Comparison of ENCODE assay signal across 14 cellular contexts in the genomic region with DNA sequence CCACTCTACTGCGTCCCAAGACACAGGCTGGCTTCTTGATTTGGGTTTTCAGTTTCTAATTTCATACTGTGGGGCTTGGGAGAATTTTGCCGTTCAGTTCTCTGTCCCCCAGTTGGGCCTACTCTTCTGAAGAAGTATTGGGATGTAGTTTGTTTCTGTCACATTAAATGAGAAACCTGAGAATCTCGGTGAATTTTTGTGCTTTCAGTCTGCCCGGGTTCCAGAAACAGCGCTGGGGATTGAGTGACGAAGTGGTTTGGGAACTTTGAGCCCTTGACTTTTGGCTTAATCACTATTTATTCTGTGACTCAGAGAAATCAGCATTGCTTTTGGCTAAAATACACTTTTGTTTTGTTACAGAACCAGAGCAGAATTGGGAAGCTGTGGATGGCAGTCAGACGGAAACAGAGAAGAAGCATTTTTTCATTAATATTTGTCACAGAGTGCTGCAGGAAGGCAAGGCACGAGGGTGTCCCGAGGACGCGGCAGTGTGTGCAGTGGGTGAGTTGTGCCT.
DNase-seq lines count a peak whose midpoint lies in the region; TF ChIP-seq lines count a peak whose summit lies in the region.
"Had no signal": no experiment of that assay in that cellular context is flagged by ENCODE, and none has a peak within 500 bp of the region (broad histone marks: within the 10 kb centered on the region; RNA-seq: fewer than 3 reads in every experiment).

No MANE protein-coding gene starts in this region.

- no TSS peak for BruUV-seq in Calu3 (replicated peaks; lab: Mats Ljungman, UMichigan)

- TF ChIP-seq CTCF in Calu3 (IDR thresholded peaks at IDR 0.05; ENCODE audit: unreplicated experiment) (no peak), fibroblast of pulmonary artery (IDR thresholded peaks at IDR 0.05; ENCODE audit: low read length, missing control alignments) (no peak), prostate gland (IDR thresholded peaks at IDR 0.05) (no peak), GM10248 (IDR thresholded peaks at IDR 0.05; ENCODE audit: control extremely low read depth, extremely low read depth, low read depth, missing control alignments) (no peak), testis (IDR thresholded peaks at IDR 0.05) (no peak)

- H3K9me3 ChIP-seq in SJSA1 (replicated peaks) (no peaks in the 10 kb centered on the region), prostate gland (no peaks in the 10 kb centered on the region), testis (no peaks in the 10 kb centered on the region)
- H3K9me3 ChIP-seq: heart left ventricle had no signal

- peak overlapping the region; percentile 62 for H3K27ac Mint-ChIP-seq in Calu3 (ENCODE audit: unreplicated experiment)
- no peak overlapping the region for H3K27ac Mint-ChIP-seq in activated CD4-positive, alpha-beta T cell treated with anti-CD3 and anti-CD28 coated beads, Interleukin-2, amount 10 ng/mL, durations not matched to agents 24 days and 14 days
- H3K27ac Mint-ChIP-seq: CD4-positive, alpha-beta T cell had no signal

- DNase-seq in Calu3 (peak; percentile 25), SJSA1 (ENCODE audit: low read depth in 1 of 2, low spot score in 2 of 2) (peak in 1 of 2 experiments; percentile 46), fibroblast of pulmonary artery (ENCODE audit: low read depth) (peak; percentile 40), prostate gland (ENCODE audit: low spot score) (no peak), GM10248 (ENCODE audit: extremely low spot score) (no peak), NCI-H187 (lab: John Stamatoyannopoulos, UW) (no peak), testis (no peak)
- DNase-seq in activated CD4-positive, alpha-beta T cell treated with anti-CD3 and anti-CD28 coated beads, Interleukin-2, amount 10 ng/mL, durations not matched to agents 24 days and 14 days: no peak
- DNase-seq: activated CD4-positive, CD25-positive, alpha-beta regulatory T cell treated with anti-CD3 and anti-CD28 coated beads, Interleukin-2, amount 50 U/mL, for 72 hours; CD4-positive, alpha-beta T cell; heart left ventricle; midbrain; NCI-H1436 treated with DMSO at 0.1 percent for 48 hours; retina had no signal

- H3K27me3 ChIP-seq in SJSA1 (replicated peaks): no peaks in the 10 kb centered on the region
- no peaks in the 10 kb centered on the region for H3K27me3 ChIP-seq in prostate gland (replicated peaks; ENCODE audit: insufficient read depth)
- no peaks in the 10 kb centered on the region for H3K27me3 ChIP-seq in testis
- H3K27me3 ChIP-seq: heart left ventricle had no signal

- peaks cover 58% of the 10 kb centered on the region for H3K36me3 Mint-ChIP-seq in Calu3 (ENCODE audit: insufficient read depth, unreplicated experiment)
- peaks cover 73% of the 10 kb centered on the region for H3K36me3 Mint-ChIP-seq in activated CD4-positive, alpha-beta T cell treated with anti-CD3 and anti-CD28 coated beads, Interleukin-2, amount 10 ng/mL, durations not matched to agents 24 days and 14 days (ENCODE audit: low read depth)

- 46% methylated on average over 11 of the region's 11 CpGs for WGBS in prostate gland
- WGBS in testis, 2 donors: 72 to 83% methylated on average over 11 of the region's 11 CpGs

- no peaks in the 10 kb centered on the region for H3K9me3 Mint-ChIP-seq in Calu3 (ENCODE audit: low read depth, unreplicated experiment)
- H3K9me3 Mint-ChIP-seq in activated CD4-positive, alpha-beta T cell treated with anti-CD3 and anti-CD28 coated beads, Interleukin-2, amount 10 ng/mL, durations not matched to agents 24 days and 14 days: no peaks in the 10 kb centered on the region
- H3K9me3 Mint-ChIP-seq: CD4-positive, alpha-beta T cell had no signal

- CTCF ChIA-PET in Calu3 (lab: Charles Lee): interaction anchor here (0.6 kb wide), 1 partner anchor 203 kb away, joined by 7 read pairs; no protein-coding TSS in a partner anchor
- CTCF ChIA-PET in GM10248 (lab: Yijun Ruan, JAX): no interaction called here

- POLR2A ChIA-PET in GM10248 (lab: Yijun Ruan, JAX): no interaction called here

- TF ChIP-seq POLR2A in prostate gland (IDR thresholded peaks at IDR 0.05): no peak
- TF ChIP-seq POLR2A in testis (IDR thresholded peaks at IDR 0.05): no peak

- no peaks in the 10 kb centered on the region for H3K27me3 Mint-ChIP-seq in Calu3 (ENCODE audit: unreplicated experiment)
- H3K27me3 Mint-ChIP-seq in activated CD4-positive, alpha-beta T cell treated with anti-CD3 and anti-CD28 coated beads, Interleukin-2, amount 10 ng/mL, durations not matched to agents 24 days and 14 days: no peaks in the 10 kb centered on the region
- H3K27me3 Mint-ChIP-seq: CD4-positive, alpha-beta T cell had no signal

- H3K27ac ChIP-seq in SJSA1 (0 out of 2 replicates have a peak overlapping the region, but pooled peaks have one; percentile 30), prostate gland (peak overlapping the region; percentile 22 to 30), testis (no peak overlapping the region)

- H3K4me3 ChIP-seq in SJSA1 (no peak overlapping the region), fibroblast of pulmonary artery (replicated peaks; ENCODE audit: low read depth, low read length) (no peak overlapping the region), prostate gland (no peak overlapping the region), testis (no peak overlapping the region)
- H3K4me3 ChIP-seq: heart left ventricle had no signal

- intact Hi-C loops in Calu3 (cut with micrococcal nuclease; ENCODE audit: unreplicated experiment): loop anchor here (2.0 to 5.0 kb wide), 2 partner anchors 61 to 180 kb away; no protein-coding TSS in a partner anchor
- intact Hi-C loops in prostate gland (cut with DNase I): no loop called here
- intact Hi-C loops in activated CD4-positive, alpha-beta T cell treated with anti-CD3 and anti-CD28 coated beads, Interleukin-2, amount 10 ng/mL, durations not matched to agents 24 days and 14 days (cut with micrococcal nuclease): no loop called here
- intact Hi-C loops in testis (cut with DNase I; ENCODE audit: low total_unique reads): no loop called here

- peaks cover 20% of the 10 kb centered on the region for H3K4me1 Mint-ChIP-seq in Calu3 (ENCODE audit: low read depth, unreplicated experiment)
- peaks cover 25% of the 10 kb centered on the region for H3K4me1 Mint-ChIP-seq in activated CD4-positive, alpha-beta T cell treated with anti-CD3 and anti-CD28 coated beads, Interleukin-2, amount 10 ng/mL, durations not matched to agents 24 days and 14 days

- peak overlapping the region; percentile 27 for H3K4me3 Mint-ChIP-seq in Calu3 (ENCODE audit: low read depth, unreplicated experiment)
- no peak overlapping the region for H3K4me3 Mint-ChIP-seq in activated CD4-positive, alpha-beta T cell treated with anti-CD3 and anti-CD28 coated beads, Interleukin-2, amount 10 ng/mL, durations not matched to agents 24 days and 14 days
- H3K4me3 Mint-ChIP-seq: CD4-positive, alpha-beta T cell had no signal

- peaks cover 77% of the 10 kb centered on the region for H3K36me3 ChIP-seq in SJSA1
- peaks cover 0 to 5% of the 10 kb centered on the region in 2 donors for H3K36me3 ChIP-seq in prostate gland
- H3K36me3 ChIP-seq in testis (ENCODE audit: low read depth, missing control alignments): no peaks in the 10 kb centered on the region

- H3K4me1 ChIP-seq in SJSA1 (replicated peaks) (peaks cover 21% of the 10 kb centered on the region), prostate gland (replicated peaks) (peaks cover 6% of the 10 kb centered on the region), testis (no peaks in the 10 kb centered on the region)

Comparison
In these comparisons a context has a peak if more than half of its experiments do, and no peak if none do; other contexts are left out.
1. DNase-seq: peak in Calu3 (single experiment) and fibroblast of pulmonary artery (single experiment); none in prostate gland (single experiment), GM10248 (single experiment), NCI-H187 (0 of 2), activated CD4-positive, alpha-beta T cell treated with anti-CD3 and anti-CD28 coated beads, Interleukin-2, amount 10 ng/mL, durations not matched to agents 24 days and 14 days (single experiment) and testis (single experiment).
2. H3K27ac ChIP-seq: peak in SJSA1 (single experiment) and prostate gland (2 of 2); none in testis (0 of 2).